In genomic region chr3:37254316-37254715, GRCh38 we compare ENCODE assay signal across 36 cellular contexts.
"Had no signal": no experiment of that assay in that cellular context is flagged by ENCODE, and none has a peak within 500 bp of the region (broad histone marks: within the 10 kb centered on the region; RNA-seq: fewer than 3 reads in every experiment).

No MANE protein-coding gene starts in this region.

- H3K4me1 ChIP-seq: breast epithelium had no signal

- H3K9me3 Mint-ChIP-seq: activated B cell treated with CpG ODN at 0.5 μM for 24 hours; activated CD4-positive, alpha-beta memory T cell treated with anti-CD3 and anti-CD28 coated beads for 36 hours; activated CD8-positive, alpha-beta T cell treated with anti-CD3 and anti-CD28 coated beads for 36 hours; activated naive CD4-positive, alpha-beta T cell treated with anti-CD3 and anti-CD28 coated beads for 36 hours; activated naive CD4-positive, alpha-beta T cell treated with anti-CD3 and anti-CD28 coated beads, Interleukin-2, amount 50 U/mL, for 72 hours; activated naive CD8-positive, alpha-beta T cell treated with anti-CD3 and anti-CD28 coated beads for 36 hours; activated T-cell treated with anti-CD3 and anti-CD28 coated beads, Interleukin-2, amount 50 U/mL, for 4 hours; activated T-cell treated with anti-CD3 and anti-CD28 coated beads, Interleukin-2, amount 50 U/mL, for 72 hours; activated T-helper 1 cell treated with anti-CD3 and anti-CD28 coated beads, Interleukin-12 subunit alpha, Interleukin-12 subunit beta, Interleukin-2, Interleukin-4 antibody, amounts not matched to agents 30 ng/mL and 10 ng/mL and 1 ng/mL, durations not matched to agents 14 hours and 24 hours and 36 hours; activated T-helper 17 cell treated with anti-CD3 and anti-CD28 coated beads, Interleukin-2, amount 50 U/mL, for 72 hours; T-helper 1 cell treated with Interleukin-12 subunit alpha and Interleukin-12 subunit beta and Interleukin-4 antibody, amounts not matched to agents 30 μg/mL and 1 μg/mL, for 36 hours; T-helper 2 cell treated with Interferon-gamma antibody and Interleukin-4, amounts not matched to agents 5 μg/mL and 100 μg/mL, for 36 hours had no signal

- H3K27ac ChIP-seq: adrenal gland, body of pancreas, brain microvascular endothelial cell, breast epithelium, VCaP had no signal

- DNase-seq: activated B cell treated with CpG ODN at 0.5 μM for 24 hours; activated CD4-positive, alpha-beta memory T cell treated with anti-CD3 and anti-CD28 coated beads for 36 hours; activated CD4-positive, alpha-beta T cell treated with anti-CD3 and anti-CD28 coated beads for 48 hours; activated CD4-positive, alpha-beta T cell treated with anti-CD3 and anti-CD28 coated beads, Interleukin-2, amount 50 U/mL, for 1 hour; activated CD4-positive, alpha-beta T cell treated with anti-CD3 and anti-CD28 coated beads, Interleukin-2, amount 50 U/mL, for 4 hours; activated CD4-positive, CD25-positive, alpha-beta regulatory T cell treated with anti-CD3 and anti-CD28 coated beads, Interleukin-2, amount 50 U/mL, for 72 hours; activated CD8-positive, alpha-beta memory T cell treated with anti-CD3 and anti-CD28 coated beads, Interleukin-2, amount 50 U/mL, for 4 hours; activated CD8-positive, alpha-beta T cell treated with anti-CD3 and anti-CD28 coated beads for 36 hours; activated effector memory CD4-positive, alpha-beta T cell treated with anti-CD3 and anti-CD28 coated beads, Interleukin-2, amount 50 U/mL, for 16 hours; activated gamma-delta T cell treated with Interleukin-2 at 50 U/mL for 16 hours; activated naive CD4-positive, alpha-beta T cell; activated naive CD4-positive, alpha-beta T cell treated with anti-CD3 and anti-CD28 coated beads for 36 hours; activated naive CD4-positive, alpha-beta T cell treated with anti-CD3 and anti-CD28 coated beads, Interleukin-2, amount 50 U/mL, for 16 hours; activated naive CD8-positive, alpha-beta T cell treated with anti-CD3 and anti-CD28 coated beads for 36 hours; activated T-cell treated with anti-CD3 and anti-CD28 coated beads for 4 hours; activated T-cell treated with anti-CD3 and anti-CD28 coated beads, Interleukin-2, amount 50 U/mL, for 1 hour; activated T-cell treated with anti-CD3 and anti-CD28 coated beads, Interleukin-2, amount 50 U/mL, for 4 hours; activated T-cell treated with anti-CD3 and anti-CD28 coated beads, Interleukin-2, amount 50 U/mL, for 72 hours; adrenal gland; amniotic stem cell; aorta; body of pancreas; brain microvascular endothelial cell; central memory CD4-positive, alpha-beta T cell; T-helper 1 cell; T-helper 2 cell; T-helper 9 cell had no signal

- FAIRE-seq: astrocyte, TTC549 had no signal

- H3K27ac Mint-ChIP-seq: activated B cell treated with CpG ODN at 0.5 μM for 24 hours; activated CD4-positive, alpha-beta memory T cell treated with anti-CD3 and anti-CD28 coated beads for 36 hours; activated CD8-positive, alpha-beta T cell treated with anti-CD3 and anti-CD28 coated beads for 36 hours; activated naive CD4-positive, alpha-beta T cell treated with anti-CD3 and anti-CD28 coated beads for 36 hours; activated naive CD4-positive, alpha-beta T cell treated with anti-CD3 and anti-CD28 coated beads, Interleukin-2, amount 50 U/mL, for 72 hours; activated naive CD8-positive, alpha-beta T cell treated with anti-CD3 and anti-CD28 coated beads for 36 hours; activated T-cell treated with anti-CD3 and anti-CD28 coated beads, Interleukin-2, amount 50 U/mL, for 72 hours; activated T-helper 1 cell treated with anti-CD3 and anti-CD28 coated beads, Interleukin-12 subunit alpha, Interleukin-12 subunit beta, Interleukin-2, Interleukin-4 antibody, amounts not matched to agents 30 ng/mL and 10 ng/mL and 1 ng/mL, durations not matched to agents 14 hours and 24 hours and 36 hours; activated T-helper 17 cell treated with anti-CD3 and anti-CD28 coated beads, Interleukin-2, amount 50 U/mL, for 72 hours; T-helper 1 cell treated with Interleukin-12 subunit alpha and Interleukin-12 subunit beta and Interleukin-4 antibody, amounts not matched to agents 30 μg/mL and 1 μg/mL, for 36 hours; T-helper 2 cell treated with Interferon-gamma antibody and Interleukin-4, amounts not matched to agents 5 μg/mL and 100 μg/mL, for 36 hours had no signal

- H3K9me3 ChIP-seq: adrenal gland, body of pancreas, breast epithelium had no signal

- H3K4me3 Mint-ChIP-seq: activated B cell treated with CpG ODN at 0.5 μM for 24 hours; activated CD4-positive, alpha-beta memory T cell treated with anti-CD3 and anti-CD28 coated beads for 36 hours; activated CD8-positive, alpha-beta T cell treated with anti-CD3 and anti-CD28 coated beads for 36 hours; activated naive CD4-positive, alpha-beta T cell treated with anti-CD3 and anti-CD28 coated beads for 36 hours; activated naive CD8-positive, alpha-beta T cell treated with anti-CD3 and anti-CD28 coated beads for 36 hours; activated T-cell treated with anti-CD3 and anti-CD28 coated beads, Interleukin-2, amount 50 U/mL, for 4 hours; activated T-cell treated with anti-CD3 and anti-CD28 coated beads, Interleukin-2, amount 50 U/mL, for 72 hours; activated T-helper 1 cell treated with anti-CD3 and anti-CD28 coated beads, Interleukin-12 subunit alpha, Interleukin-12 subunit beta, Interleukin-2, Interleukin-4 antibody, amounts not matched to agents 30 ng/mL and 10 ng/mL and 1 ng/mL, durations not matched to agents 14 hours and 24 hours and 36 hours; activated T-helper 17 cell treated with anti-CD3 and anti-CD28 coated beads, Interleukin-2, amount 50 U/mL, for 72 hours; T-helper 1 cell treated with Interleukin-12 subunit alpha and Interleukin-12 subunit beta and Interleukin-4 antibody, amounts not matched to agents 30 μg/mL and 1 μg/mL, for 36 hours; T-helper 2 cell treated with Interferon-gamma antibody and Interleukin-4, amounts not matched to agents 5 μg/mL and 100 μg/mL, for 36 hours had no signal

- H3K27me3 ChIP-seq: adrenal gland, body of pancreas, brain microvascular endothelial cell, breast epithelium had no signal

- H3K4me3 ChIP-seq: adrenal gland, body of pancreas, breast epithelium had no signal

- H3K27me3 Mint-ChIP-seq: activated B cell treated with CpG ODN at 0.5 μM for 24 hours; activated CD4-positive, alpha-beta memory T cell treated with anti-CD3 and anti-CD28 coated beads for 36 hours; activated CD8-positive, alpha-beta T cell treated with anti-CD3 and anti-CD28 coated beads for 36 hours; activated naive CD8-positive, alpha-beta T cell treated with anti-CD3 and anti-CD28 coated beads for 36 hours; activated T-helper 17 cell treated with anti-CD3 and anti-CD28 coated beads, Interleukin-2, amount 50 U/mL, for 72 hours had no signal

- ATAC-seq: activated CD8-positive, alpha-beta T cell treated with anti-CD3 and anti-CD28 coated beads for 36 hours; activated naive CD4-positive, alpha-beta T cell treated with anti-CD3 and anti-CD28 coated beads, Interleukin-2, amount 50 U/mL, for 72 hours; activated T-cell treated with anti-CD3 and anti-CD28 coated beads, Interleukin-2, amount 50 U/mL, for 4 hours; activated T-cell treated with anti-CD3 and anti-CD28 coated beads, Interleukin-2, amount 50 U/mL, for 72 hours; activated T-helper 17 cell treated with anti-CD3 and anti-CD28 coated beads, Interleukin-2, amount 50 U/mL, for 72 hours; body of pancreas had no signal
